In genomic region chr1:1348420-1349255, GRCh38 we compare ENCODE assay signal across 9 cellular contexts. TPM values are rescaled to one million over a fixed set of nuclear protein-coding genes. Genes with fewer than 3 reads are reported as not detected.
DNase-seq lines count a peak whose midpoint lies in the region; ATAC-seq and TF ChIP-seq lines count a peak whose summit lies in the region.
"Had no signal": no experiment of that assay in that cellular context is flagged by ENCODE, and none has a peak within 500 bp of the region (broad histone marks: within the 10 kb centered on the region; RNA-seq: fewer than 3 reads in every experiment).

No MANE protein-coding gene starts in this region.

- H3K4me1 Mint-ChIP-seq in CD8-positive, alpha-beta T cell (ENCODE audit: low read depth) = peaks cover 26% of the 10 kb centered on the region
- peaks cover 37% of the 10 kb centered on the region for H3K4me1 Mint-ChIP-seq in chondrocyte (ENCODE audit: low read depth)

- peak overlapping the region; percentile 94 for H3K4me2 ChIP-seq in MM.1S (ENCODE audit: low read depth, low read length)

- no peak overlapping the region for H3K27ac ChIP-seq in CD8-positive, alpha-beta T cell (ENCODE audit: low read depth, low read length)
- H3K27ac ChIP-seq in MM.1S (ENCODE audit: low read length) = no peak overlapping the region

- no peaks in the 10 kb centered on the region for H3F3A ChIP-seq in MM.1S (ENCODE audit: insufficient read depth, low read length)

- ATAC-seq in CD8-positive, alpha-beta T cell = peak; percentile 22
- ATAC-seq in GM21576 (IDR thresholded peaks at IDR 0.05; ENCODE audit: unreplicated experiment) = peak; percentile 31

- no peaks in the 10 kb centered on the region for H3K36me3 Mint-ChIP-seq in CD8-positive, alpha-beta T cell
- no peaks in the 10 kb centered on the region for H3K36me3 Mint-ChIP-seq in chondrocyte (ENCODE audit: low read depth)

- DNase-seq in CD8-positive, alpha-beta T cell = no peak
- DNase-seq in MM.1S (no peak), chondrocyte (ENCODE audit: low spot score) (no peak), GM20000 (ENCODE audit: low spot score) (no peak), AG08396 (ENCODE audit: low spot score) (no peak), NCI-H524 (lab: John Stamatoyannopoulos, UW) (no peak)

- no peaks in the 10 kb centered on the region for H3K9me3 Mint-ChIP-seq in CD8-positive, alpha-beta T cell
- H3K9me3 Mint-ChIP-seq in chondrocyte (ENCODE audit: low read depth) = no peaks in the 10 kb centered on the region

- no peak for TF ChIP-seq CTCF in CD8-positive, alpha-beta T cell (IDR thresholded peaks at IDR 0.05)
- TF ChIP-seq CTCF in MM.1S (IDR thresholded peaks at IDR 0.05; ENCODE audit: low read length) (no peak), chondrocyte (IDR thresholded peaks at IDR 0.05) (peak; percentile 3), GM20000 (IDR thresholded peaks at IDR 0.05; ENCODE audit: extremely low read depth, missing control alignments) (no peak)

- no peaks in the 10 kb centered on the region for H3K36me3 ChIP-seq in CD8-positive, alpha-beta T cell (ENCODE audit: insufficient read depth, low read length)
- H3K36me3 ChIP-seq in MM.1S (replicated peaks; ENCODE audit: insufficient read depth, low read length) = no peaks in the 10 kb centered on the region

- H3K9me2 ChIP-seq in MM.1S (replicated peaks; ENCODE audit: insufficient read depth, low read length) = no peaks in the 10 kb centered on the region

- peak overlapping the region; percentile 41 for H3K27ac Mint-ChIP-seq in CD8-positive, alpha-beta T cell
- peak overlapping the region; percentile 32 for H3K27ac Mint-ChIP-seq in chondrocyte (ENCODE audit: unreplicated experiment)

- intact Hi-C loops in CD8-positive, alpha-beta T cell (cut with DNase I, micrococcal nuclease) = loop anchor here (1.0 to 2.0 kb wide), 9 partner anchors 23 to 315 kb away; partner anchors contain the start of genes CCNL2 (in 2 of the 2), CPTP (in 2 of the 2), INTS11 (in 2 of the 2) and C1orf159 (in 1 of the 2)

- no peaks in the 10 kb centered on the region for H3K27me3 ChIP-seq in CD8-positive, alpha-beta T cell (ENCODE audit: insufficient read depth, low read length)
- H3K27me3 ChIP-seq in MM.1S (replicated peaks; ENCODE audit: insufficient read depth, low read length) = peaks cover 20% of the 10 kb centered on the region
- H3K27me3 ChIP-seq in mononuclear cell (ENCODE audit: insufficient read depth, low read length) = peaks cover 12% of the 10 kb centered on the region

- H3K9ac ChIP-seq in MM.1S (ENCODE audit: low read length) = peak overlapping the region; percentile 61

- POLR2A ChIA-PET in CD8-positive, alpha-beta T cell (lab: Charles Lee) = interaction anchor here (0.8 to 1.4 kb wide), 4 partner anchors 23 to 51 kb away, joined by 3 to 7 read pairs (median 4); partner anchors contain the start of genes AURKAIP1 and CCNL2

- peaks cover 8% of the 10 kb centered on the region for H3K27me3 Mint-ChIP-seq in CD8-positive, alpha-beta T cell (ENCODE audit: low read depth)
- H3K27me3 Mint-ChIP-seq in chondrocyte (ENCODE audit: low read depth) = no peaks in the 10 kb centered on the region

- peak overlapping the region; percentile 76 for H3K4me3 Mint-ChIP-seq in CD8-positive, alpha-beta T cell
- peak overlapping the region; percentile 72 for H3K4me3 Mint-ChIP-seq in chondrocyte (ENCODE audit: unreplicated experiment)

- peaks cover 22% of the 10 kb centered on the region for H3K79me2 ChIP-seq in MM.1S (ENCODE audit: low read length)

- peaks cover 19% of the 10 kb centered on the region for H3K4me1 ChIP-seq in CD8-positive, alpha-beta T cell (ENCODE audit: insufficient read depth, low read length)
- no peaks in the 10 kb centered on the region for H3K4me1 ChIP-seq in MM.1S (ENCODE audit: low read length)
- H3K4me1 ChIP-seq in mononuclear cell (ENCODE audit: insufficient read depth, low read length) = peaks cover 20% of the 10 kb centered on the region

- no peaks in the 10 kb centered on the region for H3K9me3 ChIP-seq in CD8-positive, alpha-beta T cell (ENCODE audit: low read length)
- H3K9me3 ChIP-seq in MM.1S (replicated peaks; ENCODE audit: insufficient read depth, low read length) (no peaks in the 10 kb centered on the region), mononuclear cell (ENCODE audit: low read depth, low read length) (no peaks in the 10 kb centered on the region)

- H4K20me1 ChIP-seq in MM.1S (ENCODE audit: insufficient read depth, low read length) = no peaks in the 10 kb centered on the region

- peak overlapping the region; percentile 53 for H3K4me3 ChIP-seq in CD8-positive, alpha-beta T cell (ENCODE audit: low read depth, low read length)
- H3K4me3 ChIP-seq in MM.1S (ENCODE audit: low read length) = peak overlapping the region; percentile 74
- H3K4me3 ChIP-seq in mononuclear cell (ENCODE audit: low read length) = peak overlapping the region; percentile 48

- no peak overlapping the region for H2AFZ ChIP-seq in MM.1S (ENCODE audit: low read length)

- CTCF ChIA-PET in CD8-positive, alpha-beta T cell (lab: Charles Lee) = interaction anchor here (1.2 to 2.4 kb wide), 4 partner anchors 16 to 227 kb away, joined by 3 to 23 read pairs (median 5); partner anchors contain the start of gene AURKAIP1

RNA-seq across cellular contexts. Expression of gene DVL1, which starts 0.6 kb away (rescaled TPM):
- 10 to 100 TPM; 44.5 to 45.5 TPM for total RNA-seq in CD8-positive, alpha-beta T cell
- total RNA-seq in chondrocyte (59.6 to 66.5 TPM (median 59.9 TPM) in 3 replicates), mononuclear cell (17.9 TPM)

RNA-seq across cellular contexts. Expression of gene MXRA8, which starts 9.7 kb away (rescaled TPM):
- 1 to 10 TPM; 7.5 to 9.3 TPM for total RNA-seq in CD8-positive, alpha-beta T cell
- total RNA-seq in chondrocyte (154 to 238 TPM (median 158 TPM) in 3 replicates), mononuclear cell (1.6 TPM)
- total RNA-seq: NCI-H460 had no signal

RNA-seq across cellular contexts. Expression of gene TAS1R3, which starts 17.6 kb away (rescaled TPM):
- total RNA-seq in CD8-positive, alpha-beta T cell = under 1 TPM; 0.58 to 0.73 TPM
- total RNA-seq in chondrocyte = 0.28 to 0.68 TPM (median 0.37 TPM) in 3 replicates
- total RNA-seq in mononuclear cell = 0.94 TPM

RNA-seq across cellular contexts. Expression of gene CPTP, which starts 24.0 kb away (rescaled TPM):
- total RNA-seq in CD8-positive, alpha-beta T cell = 1 to 10 TPM; 7.3 to 7.9 TPM
- 19.4 to 23.3 TPM (median 23.1 TPM) in 3 replicates for total RNA-seq in chondrocyte
- 8.5 TPM for total RNA-seq in mononuclear cell

RNA-seq across cellular contexts. Expression of gene INTS11, which starts 24.2 kb away (rescaled TPM):
- total RNA-seq in CD8-positive, alpha-beta T cell = 100 to 1,000 TPM; 139 to 156 TPM
- 67.3 to 87.0 TPM (median 73.8 TPM) in 3 replicates for total RNA-seq in chondrocyte
- 51.2 TPM for total RNA-seq in mononuclear cell

Comparison
In these comparisons a context has a peak if more than half of its experiments do, and no peak if none do; other contexts are left out.
1. RNA of gene MXRA8, which starts 9.7 kb away (total RNA-seq): 154 to 238 TPM in chondrocyte; 7.5 to 9.3 TPM in CD8-positive, alpha-beta T cell and 1.6 TPM in mononuclear cell (single experiment); every median in the first group is over 10 times any median in the second.
2. Peak in every context shown above with its lines, with median percentiles within 50 percentile points of each other: H3K4me3 ChIP-seq.